Comparison of ENCODE assay signal across 20 cellular contexts in the genomic region with DNA sequence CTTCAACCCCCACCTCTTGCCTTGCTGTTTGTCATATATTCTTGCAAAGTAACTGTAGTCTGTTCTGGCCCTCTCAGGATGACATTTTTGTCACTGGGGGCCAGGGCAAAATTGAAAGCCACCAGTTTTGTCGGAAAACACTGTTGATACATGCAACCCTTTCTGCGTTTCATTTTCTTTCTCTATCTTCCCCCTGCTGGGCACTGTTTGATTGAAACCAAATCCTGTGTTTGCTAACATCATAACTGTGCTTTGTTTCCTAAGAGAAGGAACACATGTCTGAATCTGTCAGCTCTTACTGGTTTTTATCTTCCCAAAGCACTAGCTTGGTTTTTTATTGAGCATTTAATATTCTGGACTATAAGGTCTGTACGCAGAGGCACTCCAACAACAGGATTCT. TPM values are rescaled to one million over a fixed set of nuclear protein-coding genes. Genes with fewer than 3 reads are reported as not detected.
A peak's percentile ranks its signal among the peaks of the same experiment; 100 is the strongest.
DNase-seq lines count a peak whose midpoint lies in the region; ATAC-seq, FAIRE-seq and TF ChIP-seq lines count a peak whose summit lies in the region.
"Had no signal": no experiment of that assay in that cellular context is flagged by ENCODE, and none has a peak within 500 bp of the region (broad histone marks: within the 10 kb centered on the region; RNA-seq: fewer than 3 reads in every experiment).

No MANE protein-coding gene starts in this region.

- TF ChIP-seq POLR2A in right lobe of liver (IDR thresholded peaks at IDR 0.05), result no peak

- peaks cover 10% of the 10 kb centered on the region for H3K9me3 Mint-ChIP-seq in activated T-helper 17 cell treated with anti-CD3 and anti-CD28 coated beads, Interleukin-2, amount 50 U/mL, for 72 hours

- FAIRE-seq in pancreas (lab: Jason Lieb, UNC), result no peak
- FAIRE-seq: G401.6, GM19239 had no signal

- no peak for DNase-seq in AG10803 (ENCODE audit: low read depth)
- peak; percentile 15 for DNase-seq in GM03348 (ENCODE audit: low spot score)
- DNase-seq in right lobe of liver, result no peak
- DNase-seq in pancreas, result no peak
- DNase-seq in GM13976 (ENCODE audit: low spot score), result no peak
- DNase-seq in effector memory CD4-positive, alpha-beta T cell, result no peak
- DNase-seq: CD8-positive, alpha-beta memory T cell; left colon; naive thymus-derived CD8-positive, alpha-beta T cell; NCI-H187; retina; stimulated activated CD4-positive, alpha-beta T cell treated with anti-CD3 and anti-CD28 coated beads, Interleukin-4, amount 100 ng/mL, for 4 hours; stimulated activated naive CD4-positive, alpha-beta T cell; WERI-Rb-1 had no signal

- TF ChIP-seq CTCF in AG10803 (conservative IDR thresholded peaks at IDR 0.05; ENCODE audit: low read length), result peak; percentile 43
- TF ChIP-seq CTCF in right lobe of liver (IDR thresholded peaks at IDR 0.05), result peak; percentile 34 to 56 (median 38)
- TF ChIP-seq CTCF in pancreas (IDR thresholded peaks at IDR 0.05), result no peak
- no peak for TF ChIP-seq CTCF in GM13976 (IDR thresholded peaks at IDR 0.05; ENCODE audit: borderline replicate concordance, control extremely low read depth, extremely low read depth, insufficient read depth, missing control alignments)

- no peaks in the 10 kb centered on the region for H3K36me3 Mint-ChIP-seq in activated T-helper 17 cell treated with anti-CD3 and anti-CD28 coated beads, Interleukin-2, amount 50 U/mL, for 72 hours (ENCODE audit: low read depth)
- H3K36me3 Mint-ChIP-seq: IgD-negative memory B cell had no signal

- H3K4me1 ChIP-seq in right lobe of liver (peaks cover 0 to 1% (median 0%) of the 10 kb centered on the region in 4 donors), pancreas (no peaks in the 10 kb centered on the region)
- H3K4me1 ChIP-seq in effector memory CD4-positive, alpha-beta T cell (ENCODE audit: control insufficient read depth, insufficient read depth, low read length, poor library complexity, severe bottlenecking), result no peaks in the 10 kb centered on the region

- H3K27me3 ChIP-seq in right lobe of liver, result no peaks in the 10 kb centered on the region
- no peaks in the 10 kb centered on the region for H3K27me3 ChIP-seq in pancreas
- no peaks in the 10 kb centered on the region for H3K27me3 ChIP-seq in effector memory CD4-positive, alpha-beta T cell (replicated peaks; ENCODE audit: control insufficient read depth, insufficient read depth, low read length, poor library complexity, severe bottlenecking)

- in situ Hi-C loops in GM13976 (cut with MboI; ENCODE audit: low sequenced_read_pairs, unreplicated experiment), result no loop called here

- 31% methylated on average over 3 of the region's 3 CpGs for WGBS in right lobe of liver (ENCODE audit: insufficient coverage, low coverage, low lambda C conversion rate, missing lambda C conversion rate)
- WGBS in pancreas, 2 donors, result 49 to 55% methylated on average over 3 of the region's 3 CpGs

- ATAC-seq in activated T-helper 17 cell treated with anti-CD3 and anti-CD28 coated beads, Interleukin-2, amount 50 U/mL, for 72 hours (replicated peaks), result peak; percentile 27
- ATAC-seq in right lobe of liver (peak; percentile 70 to 87 (median 74)), pancreas (no peak), GM19395 (IDR thresholded peaks at IDR 0.05; ENCODE audit: unreplicated experiment) (no peak)
- ATAC-seq: activated naive CD4-positive, alpha-beta T cell treated with anti-CD3 and anti-CD28 coated beads, Interleukin-2, amount 50 U/mL, for 72 hours; left colon; naive thymus-derived CD8-positive, alpha-beta T cell had no signal

- H3K9me3 ChIP-seq in right lobe of liver (no peaks in the 10 kb centered on the region), pancreas (no peaks in the 10 kb centered on the region)
- H3K9me3 ChIP-seq in effector memory CD4-positive, alpha-beta T cell (ENCODE audit: control insufficient read depth, low read length), result no peaks in the 10 kb centered on the region

- no peak overlapping the region for H3K27ac Mint-ChIP-seq in activated T-helper 17 cell treated with anti-CD3 and anti-CD28 coated beads, Interleukin-2, amount 50 U/mL, for 72 hours
- H3K27ac Mint-ChIP-seq: activated naive CD4-positive, alpha-beta T cell treated with anti-CD3 and anti-CD28 coated beads, Interleukin-2, amount 50 U/mL, for 72 hours; CD8-positive, alpha-beta memory T cell; IgD-negative memory B cell; naive thymus-derived CD8-positive, alpha-beta T cell had no signal

- no peaks in the 10 kb centered on the region for H3K36me3 ChIP-seq in right lobe of liver
- H3K36me3 ChIP-seq in pancreas, result no peaks in the 10 kb centered on the region
- no peaks in the 10 kb centered on the region for H3K36me3 ChIP-seq in effector memory CD4-positive, alpha-beta T cell (ENCODE audit: control insufficient read depth, insufficient read depth, low read length)
- H3K36me3 ChIP-seq: WERI-Rb-1 had no signal

- intact Hi-C loops in right lobe of liver (cut with DNase I) (loop anchor here (5.0 to 10.0 kb wide), 2 partner anchors 241 to 358 kb away; no protein-coding TSS in a partner anchor), pancreas (cut with DNase I) (no loop called here)

- H3K4me3 ChIP-seq in AG10803 (ENCODE audit: low read length), result no peak overlapping the region
- H3K4me3 ChIP-seq in right lobe of liver, result no peak overlapping the region
- H3K4me3 ChIP-seq in pancreas, result no peak overlapping the region
- H3K4me3 ChIP-seq in effector memory CD4-positive, alpha-beta T cell (ENCODE audit: insufficient read depth, low read depth, low read length, poor library complexity, severe bottlenecking), result no peak overlapping the region

- H3K27me3 Mint-ChIP-seq in activated T-helper 17 cell treated with anti-CD3 and anti-CD28 coated beads, Interleukin-2, amount 50 U/mL, for 72 hours, result peaks cover 3% of the 10 kb centered on the region

- peaks cover 20% of the 10 kb centered on the region for H3K4me1 Mint-ChIP-seq in activated T-helper 17 cell treated with anti-CD3 and anti-CD28 coated beads, Interleukin-2, amount 50 U/mL, for 72 hours

- H3K4me3 Mint-ChIP-seq in activated T-helper 17 cell treated with anti-CD3 and anti-CD28 coated beads, Interleukin-2, amount 50 U/mL, for 72 hours, result no peak overlapping the region
- H3K4me3 Mint-ChIP-seq: CD8-positive, alpha-beta memory T cell; IgD-negative memory B cell; naive thymus-derived CD8-positive, alpha-beta T cell had no signal

- H3K27ac ChIP-seq in right lobe of liver (no peak overlapping the region), pancreas (no peak overlapping the region)
- H3K27ac ChIP-seq in effector memory CD4-positive, alpha-beta T cell (ENCODE audit: insufficient read depth, low read length, poor library complexity, severe bottlenecking), result no peak overlapping the region
- H3K27ac ChIP-seq: WERI-Rb-1 had no signal

RNA-seq across cellular contexts. Expression of gene CPPED1, which starts 11.7 kb away (rescaled TPM):
- total RNA-seq in activated T-helper 17 cell treated with anti-CD3 and anti-CD28 coated beads, Interleukin-2, amount 50 U/mL, for 72 hours, result 10 to 100 TPM; 27.5 to 44.5 TPM
- total RNA-seq in right lobe of liver, result 10 to 100 TPM; 24.0 to 41.6 (median 31.0) TPM
- total RNA-seq in pancreas, result 1 to 10 TPM; 2.7 to 7.9 (median 4.4) TPM
- 1 to 10 TPM; 1.8 to 4.2 TPM for polyA plus RNA-seq in pancreas

Comparison
In these comparisons a context has a peak if more than half of its experiments do, and no peak if none do; other contexts are left out.
1. CTCF ChIP-seq: peak in AG10803 (single experiment) and right lobe of liver (4 of 4); none in pancreas (0 of 4) and GM13976 (single experiment).
2. ATAC-seq: peak in activated T-helper 17 cell treated with anti-CD3 and anti-CD28 coated beads, Interleukin-2, amount 50 U/mL, for 72 hours (single experiment) and right lobe of liver (4 of 4); none in pancreas (0 of 4) and GM19395 (single experiment).
3. intact Hi-C loops: an anchor here in right lobe of liver (5.0 to 10.0 kb wide); none called in pancreas.